Comparison of ENCODE assay signal across 18 cellular contexts in genomic region chr14:28769358-28769757, GRCh38. TPM values are rescaled to one million over a fixed set of nuclear protein-coding genes. Genes with fewer than 3 reads are reported as not detected.
"Had no signal": no experiment of that assay in that cellular context is flagged by ENCODE, and none has a peak within 500 bp of the region (broad histone marks: within the 10 kb centered on the region; RNA-seq: fewer than 3 reads in every experiment).

No MANE protein-coding gene starts in this region.

- H3K27ac ChIP-seq: left ventricle myocardium inferior had no signal

- H3K9me3 Mint-ChIP-seq: activated T-cell treated with anti-CD3 and anti-CD28 coated beads, Interleukin-2, amount 50 U/mL, for 4 hours; WTC11 had no signal

- H3K27ac Mint-ChIP-seq: activated CD8-positive, alpha-beta T cell treated with anti-CD3 and anti-CD28 coated beads for 36 hours; activated naive CD4-positive, alpha-beta T cell treated with anti-CD3 and anti-CD28 coated beads, Interleukin-2, amount 50 U/mL, for 24 hours; memory B cell; stimulated activated memory B cell treated with anti-CD40 and anti-IgM and Interleukin-4, amounts not matched to agents 10 μg/mL and 1 μg/mL and 100 μg/mL, for 72 hours; WTC11 had no signal

- DNase-seq: activated CD4-positive, alpha-beta T cell treated with anti-CD3 and anti-CD28 coated beads for 4 hours; activated CD8-positive, alpha-beta T cell treated with anti-CD3 and anti-CD28 coated beads for 36 hours; activated effector memory CD4-positive, alpha-beta T cell treated with anti-CD3 and anti-CD28 coated beads, Interleukin-2, amount 50 U/mL, for 16 hours; activated T-cell treated with anti-CD3 and anti-CD28 coated beads, Interleukin-2, amount 50 U/mL, for 4 hours; erythroblast; islet precursor cell; left ventricle myocardium inferior; mucosa of descending colon; naive thymus-derived CD4-positive, alpha-beta T cell; stimulated activated CD4-positive, alpha-beta T cell treated with anti-CD3 and anti-CD28 coated beads, Interleukin-2, amount 100 ng/mL, for 48 hours; trophoblast cell had no signal

- H3K36me3 ChIP-seq: left ventricle myocardium inferior had no signal

- ATAC-seq: activated CD8-positive, alpha-beta T cell treated with anti-CD3 and anti-CD28 coated beads for 36 hours; activated T-cell treated with anti-CD3 and anti-CD28 coated beads, Interleukin-2, amount 50 U/mL, for 4 hours; mucosa of descending colon; naive thymus-derived CD4-positive, alpha-beta T cell; stimulated activated memory B cell treated with anti-CD40 and anti-IgM and Interleukin-4, amounts not matched to agents 10 μg/mL and 1 μg/mL and 100 μg/mL, for 72 hours; WTC11 had no signal

- H3K9me3 ChIP-seq: left ventricle myocardium inferior, mucosa of descending colon had no signal

- H3K4me3 Mint-ChIP-seq: activated CD8-positive, alpha-beta T cell treated with anti-CD3 and anti-CD28 coated beads for 36 hours; activated naive CD4-positive, alpha-beta T cell treated with anti-CD3 and anti-CD28 coated beads, Interleukin-2, amount 50 U/mL, for 24 hours; activated T-cell treated with anti-CD3 and anti-CD28 coated beads, Interleukin-2, amount 50 U/mL, for 4 hours; memory B cell; stimulated activated memory B cell treated with anti-CD40 and anti-IgM and Interleukin-4, amounts not matched to agents 10 μg/mL and 1 μg/mL and 100 μg/mL, for 72 hours had no signal

- H3K36me3 Mint-ChIP-seq: memory B cell, WTC11 had no signal

- H3K4me3 ChIP-seq: left ventricle myocardium inferior, mucosa of descending colon had no signal

RNA-seq across cellular contexts. Expression of gene FOXG1, which starts 2.8 kb away (rescaled TPM):
- total RNA-seq: activated CD8-positive, alpha-beta T cell treated with anti-CD3 and anti-CD28 coated beads for 36 hours; activated T-cell treated with anti-CD3 and anti-CD28 coated beads, Interleukin-2, amount 50 U/mL, for 4 hours; left ventricle myocardium inferior; mucosa of descending colon; naive thymus-derived CD4-positive, alpha-beta T cell; renal cortical epithelial cell; skeletal muscle tissue; T-helper 2 cell treated with Interferon-gamma antibody and Interleukin-4, amounts not matched to agents 100 ng/mL and 5 ng/mL, for 36 hours had no signal
- polyA plus RNA-seq: naive thymus-derived CD4-positive, alpha-beta T cell had no signal
